8 cellular contexts compared by ENCODE assay signal in genomic region chr3:27666708-27667107, GRCh38. TPM values are rescaled to one million over a fixed set of nuclear protein-coding genes. Genes with fewer than 3 reads are reported as not detected.
DNase-seq lines count a peak whose midpoint lies in the region; ATAC-seq and TF ChIP-seq lines count a peak whose summit lies in the region.

No MANE protein-coding gene starts in this region.

- DNase-seq in fibroblast of lung (ENCODE audit: low read depth in 2 of 2), result peak; percentile 76 to 78
- DNase-seq in DMS153 treated with DMSO at 0.1 percent for 48 hours (lab: John Stamatoyannopoulos, UW; ENCODE audit: unreplicated experiment), result no peak

- H3K4me2 ChIP-seq in fibroblast of lung (ENCODE audit: extremely low read depth, insufficient read depth, low read length), result no peak overlapping the region

- no peak overlapping the region for H3K4me3 ChIP-seq in fibroblast of lung (replicated peaks in 1 of 4; ENCODE audit: control extremely low read depth in 1 of 4, insufficient read depth in 1 of 4, low read depth in 3 of 4, low read length in 4 of 4)

- no peaks in the 10 kb centered on the region for H4K20me1 ChIP-seq in fibroblast of lung (ENCODE audit: control insufficient read depth, extremely low read depth, insufficient read depth, low read length)

- no peaks in the 10 kb centered on the region for H3K9me3 ChIP-seq in fibroblast of lung (ENCODE audit: control insufficient read depth, insufficient read depth, low read depth, low read length)

- peak overlapping the region; percentile 11 to 57 (median 20) for H3K27ac Mint-ChIP-seq in nephron

- H3K36me3 ChIP-seq in fibroblast of lung (ENCODE audit: control insufficient read depth, insufficient read depth, low read length), result no peaks in the 10 kb centered on the region

- H3K27ac ChIP-seq in fibroblast of lung (ENCODE audit: insufficient read depth, low read length), result no peak overlapping the region

- no peaks in the 10 kb centered on the region for H3K9me3 Mint-ChIP-seq in nephron

- no peaks in the 10 kb centered on the region for H3K36me3 Mint-ChIP-seq in nephron (ENCODE audit: low read depth)

- H3K9ac ChIP-seq in fibroblast of lung (ENCODE audit: insufficient read depth, low read length), result no peak overlapping the region

- TF ChIP-seq CTCF in fibroblast of lung (conservative IDR thresholded peaks at IDR 0.05 in 1 of 2, IDR thresholded peaks at IDR 0.05 in 1 of 2; ENCODE audit: low read depth in 1 of 2, low read length in 2 of 2) (peak in 1 of 2 donors; percentile 14), nephron (IDR thresholded peaks at IDR 0.05; ENCODE audit: unreplicated experiment in 3 of 3) (no peak)

- H3K27me3 ChIP-seq in fibroblast of lung (ENCODE audit: control insufficient read depth, insufficient read depth, low read length), result no peaks in the 10 kb centered on the region

- no peak overlapping the region for H2AFZ ChIP-seq in fibroblast of lung (ENCODE audit: low read length)

- H3K79me2 ChIP-seq in fibroblast of lung (ENCODE audit: control insufficient read depth, insufficient read depth, low read length), result no peaks in the 10 kb centered on the region

- ATAC-seq in GM18502 (IDR thresholded peaks at IDR 0.05; ENCODE audit: poor library complexity, unreplicated experiment) (peak; percentile 33), HG02981 (IDR thresholded peaks at IDR 0.05; ENCODE audit: unreplicated experiment) (peak; percentile 42), SK-N-SH treated with all-trans-retinoic acid at 6 μM for 48 hours (peak; percentile 73; the same call in 2 of the 3 replicates), HG02610 (IDR thresholded peaks at IDR 0.05; ENCODE audit: unreplicated experiment) (no peak), HG03097 (IDR thresholded peaks at IDR 0.05; ENCODE audit: low FRiP score, unreplicated experiment) (no peak)

- peaks cover 7% of the 10 kb centered on the region for H3K4me1 Mint-ChIP-seq in nephron

- H3K4me1 ChIP-seq in fibroblast of lung (ENCODE audit: control insufficient read depth, extremely low read depth, insufficient read depth, low read length), result peaks cover 2% of the 10 kb centered on the region

- no peak overlapping the region for H3K4me3 Mint-ChIP-seq in nephron

- H3K27me3 Mint-ChIP-seq in nephron (ENCODE audit: low read depth), result no peaks in the 10 kb centered on the region

TF ChIP-seq in SK-N-SH treated with all-trans-retinoic acid at 6 μM for 48 hours, 23 proteins besides CTCF, POLR2A, EP300 and RAD21:
- no peak for TF ChIP-seq ZNF565 (CRISPR knock-in tag; conservative IDR thresholded peaks at IDR 0.05; ENCODE audit: low read depth)
- no peak for TF ChIP-seq BACH2 (CRISPR knock-in tag; IDR thresholded peaks at IDR 0.05; ENCODE audit: borderline replicate concordance)
- TF ChIP-seq TSHZ2 (CRISPR knock-in tag; IDR thresholded peaks at IDR 0.05), result no peak
- TF ChIP-seq TOX (CRISPR knock-in tag; IDR thresholded peaks at IDR 0.05; ENCODE audit: borderline replicate concordance), result no peak
- no peak for TF ChIP-seq OSR1 (CRISPR knock-in tag; IDR thresholded peaks at IDR 0.05)
- no peak for TF ChIP-seq ZFP3 (CRISPR knock-in tag; IDR thresholded peaks at IDR 0.05)
- TF ChIP-seq ZNF70 (CRISPR knock-in tag; IDR thresholded peaks at IDR 0.05), result no peak
- TF ChIP-seq ZC3H10 (CRISPR knock-in tag; IDR thresholded peaks at IDR 0.05), result no peak
- no peak for TF ChIP-seq ARNTL (CRISPR knock-in tag; IDR thresholded peaks at IDR 0.05; ENCODE audit: borderline replicate concordance, low read depth)
- TF ChIP-seq CSRNP3 (CRISPR knock-in tag; IDR thresholded peaks at IDR 0.05), result no peak

RNA-seq across cellular contexts. Expression of gene EOMES, which starts 55.4 kb away (rescaled TPM):
- under 0.01 TPM in 1 of 2 replicates, not detected in the other for total RNA-seq in fibroblast of lung
- polyA plus RNA-seq in fibroblast of lung, result 0.01 TPM in 1 of 2 replicates, not detected in the other
- not detected in 2 replicates for polyA plus RNA-seq in fibroblast of lung (2012)
- not detected in 2 replicates for polyA minus RNA-seq in fibroblast of lung (ENCODE audit: low replicate concordance)

Comparison
In these comparisons a context has a peak if more than half of its experiments do, and no peak if none do; other contexts are left out.
1. ATAC-seq: peak in GM18502 (single experiment), HG02981 (single experiment) and SK-N-SH treated with all-trans-retinoic acid at 6 μM for 48 hours (single experiment); none in HG02610 (single experiment) and HG03097 (single experiment).